ENCODE assay signal across 26 cellular contexts in the genomic region with DNA sequence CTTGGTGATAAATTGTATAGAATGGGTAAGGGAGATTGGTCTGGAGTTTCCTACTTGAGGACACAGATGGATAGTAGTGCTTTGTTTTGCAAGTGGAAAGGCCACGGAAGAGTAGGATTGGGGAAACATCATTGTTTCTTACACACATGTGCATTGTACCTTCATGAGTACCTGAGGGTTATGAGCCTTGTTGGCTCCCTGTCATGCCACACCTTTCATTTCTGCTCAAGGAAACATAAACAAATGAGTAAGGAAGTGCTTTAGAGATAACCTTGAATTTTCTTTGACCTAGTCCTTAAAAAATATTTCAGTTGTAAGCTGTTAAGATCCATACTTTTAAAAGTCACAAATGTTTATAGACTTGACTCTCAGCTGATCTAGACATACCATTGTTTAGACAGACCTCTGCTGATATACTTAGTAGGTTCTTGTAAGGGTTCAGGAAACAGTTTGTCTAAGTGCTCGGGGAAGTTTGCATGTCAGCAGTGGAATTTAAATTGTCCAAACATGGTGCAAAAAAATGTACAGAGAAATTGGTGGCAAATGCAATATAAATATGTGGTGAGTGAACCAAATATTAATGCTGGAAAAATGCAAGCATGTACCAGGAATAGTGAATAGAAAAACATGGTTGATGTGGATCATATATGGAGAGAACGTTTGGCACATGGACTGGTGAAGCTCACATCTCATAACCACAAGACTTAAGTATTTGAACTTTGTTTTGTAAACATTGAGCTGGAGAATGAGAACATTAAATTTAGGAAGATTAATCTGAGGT.
"Had no signal": no experiment of that assay in that cellular context is flagged by ENCODE, and none has a peak within 500 bp of the region (broad histone marks: within the 10 kb centered on the region; RNA-seq: fewer than 3 reads in every experiment).

No MANE protein-coding gene starts in this region.

- H3K9me3 ChIP-seq: body of pancreas, testis had no signal

- H3K4me1 Mint-ChIP-seq: activated B cell treated with CpG ODN at 0.5 μM for 24 hours had no signal

- H3K4me3 ChIP-seq: body of pancreas, cardiac muscle cell, esophagus muscularis mucosa, gastroesophageal sphincter, spleen, testis had no signal

- H3K36me3 ChIP-seq: cardiac muscle cell, esophagus muscularis mucosa, gastroesophageal sphincter, spleen had no signal

- H3K27ac ChIP-seq: body of pancreas, cardiac muscle cell, esophagus muscularis mucosa, gastroesophageal sphincter, spleen, testis had no signal

- H3K27me3 ChIP-seq: body of pancreas, cardiac muscle cell, esophagus muscularis mucosa, gastroesophageal sphincter, spleen, testis had no signal

- ATAC-seq: activated CD4-positive, alpha-beta T cell treated with anti-CD3 and anti-CD28 coated beads for 36 hours; activated naive CD8-positive, alpha-beta T cell treated with anti-CD3 and anti-CD28 coated beads, Interleukin-2, amount 50 U/mL, for 24 hours; body of pancreas; gastroesophageal sphincter; left cardiac atrium; naive thymus-derived CD8-positive, alpha-beta T cell had no signal

- H3K4me1 ChIP-seq: gastroesophageal sphincter, spleen, testis had no signal

- H3K27me3 Mint-ChIP-seq: activated CD4-positive, alpha-beta T cell treated with anti-CD3 and anti-CD28 coated beads for 36 hours; dendritic cell treated with granulocyte-macrophage colony-stimulating factor and Interleukin-4, amounts not matched to agents 40 ng/mL and 50 ng/mL, for 4 days; progenitor cell of endocrine pancreas; type B pancreatic cell had no signal

- H3K4me3 Mint-ChIP-seq: activated B cell treated with CpG ODN at 0.5 μM for 24 hours; activated CD4-positive, alpha-beta T cell treated with anti-CD3 and anti-CD28 coated beads for 36 hours; activated naive CD8-positive, alpha-beta T cell treated with anti-CD3 and anti-CD28 coated beads, Interleukin-2, amount 50 U/mL, for 24 hours; dendritic cell treated with granulocyte-macrophage colony-stimulating factor and Interleukin-4, amounts not matched to agents 40 ng/mL and 50 ng/mL, for 4 days; naive thymus-derived CD8-positive, alpha-beta T cell; T-helper 1 cell treated with Interleukin-12 subunit alpha and Interleukin-12 subunit beta and Interleukin-4 antibody, amounts not matched to agents 30 μg/mL and 1 μg/mL, for 36 hours; type B pancreatic cell had no signal

- H3K9me3 Mint-ChIP-seq: activated naive CD8-positive, alpha-beta T cell treated with anti-CD3 and anti-CD28 coated beads, Interleukin-2, amount 50 U/mL, for 24 hours; dendritic cell treated with granulocyte-macrophage colony-stimulating factor and Interleukin-4, amounts not matched to agents 40 ng/mL and 50 ng/mL, for 4 days; type B pancreatic cell had no signal

- DNase-seq: activated B cell treated with CpG ODN at 0.5 μM for 24 hours; activated CD4-positive, alpha-beta T cell treated with anti-CD3 and anti-CD28 coated beads for 36 hours; activated CD4-positive, alpha-beta T cell treated with anti-CD3 and anti-CD28 coated beads, Interleukin-2, amount 50 U/mL, for 48 hours; activated effector memory CD4-positive, alpha-beta T cell treated with anti-CD3 and anti-CD28 coated beads, Interleukin-2, amount 50 U/mL, for 16 hours; activated naive CD4-positive, alpha-beta T cell treated with anti-CD3 and anti-CD28 coated beads, Interleukin-2, amount 50 U/mL, for 16 hours; activated naive CD8-positive, alpha-beta T cell treated with anti-CD3 and anti-CD28 coated beads, Interleukin-2, amount 50 U/mL, for 24 hours; effector CD8-positive, alpha-beta T cell; head of caudate nucleus; islet precursor cell; left cardiac atrium; mesendoderm; naive thymus-derived CD8-positive, alpha-beta T cell; retina; spleen; stimulated activated CD4-positive, alpha-beta T cell treated with anti-CD3 and anti-CD28 coated beads, Interleukin-4, amount 100 ng/mL, for 1 hour; stimulated activated naive CD4-positive, alpha-beta T cell; T1000; testis had no signal

- H3K27ac Mint-ChIP-seq: activated B cell treated with CpG ODN at 0.5 μM for 24 hours; activated CD4-positive, alpha-beta T cell treated with anti-CD3 and anti-CD28 coated beads for 36 hours; activated naive CD8-positive, alpha-beta T cell treated with anti-CD3 and anti-CD28 coated beads, Interleukin-2, amount 50 U/mL, for 24 hours; dendritic cell treated with granulocyte-macrophage colony-stimulating factor and Interleukin-4, amounts not matched to agents 40 ng/mL and 50 ng/mL, for 4 days; naive thymus-derived CD8-positive, alpha-beta T cell; progenitor cell of endocrine pancreas; T-helper 1 cell treated with Interleukin-12 subunit alpha and Interleukin-12 subunit beta and Interleukin-4 antibody, amounts not matched to agents 30 μg/mL and 1 μg/mL, for 36 hours; type B pancreatic cell had no signal
